ENCODE assay signal across 11 cellular contexts in the genomic region with DNA sequence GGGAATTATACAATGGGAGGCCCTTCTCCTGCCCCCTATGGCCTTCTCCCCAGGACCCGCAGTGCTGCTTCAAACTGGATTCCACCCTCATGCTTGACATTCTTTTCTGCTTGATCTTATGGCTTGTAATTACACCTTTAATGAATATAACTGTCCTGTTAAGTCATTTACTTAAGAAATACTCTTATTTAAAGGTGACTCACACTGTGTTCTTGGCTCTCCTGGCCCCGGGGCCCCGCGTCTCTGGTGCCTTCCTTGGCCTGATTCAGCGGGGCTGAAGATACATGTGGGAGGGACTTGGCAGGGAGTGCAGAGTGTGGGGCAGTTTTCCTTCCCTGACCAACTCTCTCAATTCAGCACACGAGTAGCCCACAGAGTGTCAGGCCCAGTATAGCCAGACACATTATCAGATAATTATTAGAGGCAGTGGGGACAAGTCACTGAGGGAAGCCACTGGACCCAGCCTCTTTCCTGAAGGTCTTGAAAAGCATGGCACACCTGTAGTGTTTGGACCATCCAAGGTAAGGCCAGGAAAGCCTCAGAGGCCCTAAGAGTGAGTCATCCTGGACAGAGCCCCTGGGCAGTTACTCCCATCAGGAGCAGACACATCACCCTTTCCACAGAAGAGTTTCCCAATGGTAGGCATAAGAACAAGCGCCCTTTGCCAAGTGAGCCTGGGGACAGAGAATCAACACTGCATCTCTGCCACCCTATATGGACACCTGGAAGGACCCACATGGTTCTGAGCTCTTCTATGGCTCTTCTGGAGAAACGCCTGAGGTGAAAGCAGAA.
A peak's percentile ranks its signal among the peaks of the same experiment; 100 is the strongest.
DNase-seq lines count a peak whose midpoint lies in the region; TF ChIP-seq lines count a peak whose summit lies in the region.
"Had no signal": no experiment of that assay in that cellular context is flagged by ENCODE, and none has a peak within 500 bp of the region (broad histone marks: within the 10 kb centered on the region; RNA-seq: fewer than 3 reads in every experiment).

No MANE protein-coding gene starts in this region.

- H3K36me3 Mint-ChIP-seq in Calu3 (ENCODE audit: insufficient read depth, unreplicated experiment): no peaks in the 10 kb centered on the region
- H3K36me3 Mint-ChIP-seq: activated CD4-positive, alpha-beta memory T cell treated with anti-CD3 and anti-CD28 coated beads for 36 hours; natural killer cell had no signal

- H3K36me3 ChIP-seq in Peyer's patch (no peaks in the 10 kb centered on the region), ovary (no peaks in the 10 kb centered on the region), BE2C (peaks cover 4% of the 10 kb centered on the region)

- TF ChIP-seq POLR2A in Peyer's patch (IDR thresholded peaks at IDR 0.05) (no peak), ovary (IDR thresholded peaks at IDR 0.05) (no peak)

- WGBS in ovary, 3 donors: 56 to 73% (median 62%) methylated on average over 8 of the region's 8 CpGs

- H3K4me1 Mint-ChIP-seq in Calu3 (ENCODE audit: low read depth, unreplicated experiment): peaks cover 8% of the 10 kb centered on the region
- H3K4me1 Mint-ChIP-seq: natural killer cell had no signal

- DNase-seq in Calu3 (peak; percentile 22), Peyer's patch (peak in 2 of 3 donors; percentile 70 to 79), fibroblast of gingiva (ENCODE audit: low read depth) (peak; percentile 50), ovary (peak in 4 of 5 donors; percentile 46 to 69 (median 68)), BE2C (no peak), posterior cingulate gyrus (no peak), DMS153 treated with DMSO at 0.1 percent for 48 hours (lab: John Stamatoyannopoulos, UW; ENCODE audit: unreplicated experiment) (no peak)
- DNase-seq in activated CD4-positive, alpha-beta T cell treated with anti-CD3 and anti-CD28 coated beads, Interleukin-2, amount 50 U/mL, for 48 hours: no peak
- DNase-seq: activated CD4-positive, alpha-beta memory T cell treated with anti-CD3 and anti-CD28 coated beads for 36 hours; glutamatergic neuron; natural killer cell had no signal

- intact Hi-C loops in Calu3 (cut with micrococcal nuclease; ENCODE audit: unreplicated experiment): no loop called here
- intact Hi-C loops in ovary (cut with DNase I): no loop called here
- intact Hi-C loops in posterior cingulate gyrus (cut with DNase I): no loop called here

- H3K9me3 ChIP-seq in Peyer's patch: no peaks in the 10 kb centered on the region
- H3K9me3 ChIP-seq in ovary: no peaks in the 10 kb centered on the region
- no peaks in the 10 kb centered on the region for H3K9me3 ChIP-seq in BE2C

- CTCF ChIA-PET in Calu3 (lab: Charles Lee): no interaction called here

- TF ChIP-seq CTCF in Calu3 (IDR thresholded peaks at IDR 0.05; ENCODE audit: unreplicated experiment) (no peak), Peyer's patch (IDR thresholded peaks at IDR 0.05) (no peak), ovary (IDR thresholded peaks at IDR 0.05) (no peak), BE2C (IDR thresholded peaks at IDR 0.05; ENCODE audit: low read depth, low read length) (no peak)

- no peak overlapping the region for H3K27ac Mint-ChIP-seq in Calu3 (ENCODE audit: unreplicated experiment)
- H3K27ac Mint-ChIP-seq: activated CD4-positive, alpha-beta memory T cell treated with anti-CD3 and anti-CD28 coated beads for 36 hours; natural killer cell had no signal

- no peaks in the 10 kb centered on the region for H3K9me3 Mint-ChIP-seq in Calu3 (ENCODE audit: low read depth, unreplicated experiment)
- H3K9me3 Mint-ChIP-seq: activated CD4-positive, alpha-beta memory T cell treated with anti-CD3 and anti-CD28 coated beads for 36 hours; natural killer cell had no signal

- no peaks in the 10 kb centered on the region for H3K27me3 Mint-ChIP-seq in Calu3 (ENCODE audit: unreplicated experiment)
- H3K27me3 Mint-ChIP-seq: activated CD4-positive, alpha-beta memory T cell treated with anti-CD3 and anti-CD28 coated beads for 36 hours had no signal

- no TSS peak for BruUV-seq in Calu3 (replicated peaks; lab: Mats Ljungman, UMichigan)

- H3K4me1 ChIP-seq in Peyer's patch: peaks cover 0 to 20% (median 0%) of the 10 kb centered on the region in 4 donors
- peaks cover 4% of the 10 kb centered on the region for H3K4me1 ChIP-seq in ovary (ENCODE audit: insufficient read depth)
- H3K4me1 ChIP-seq in BE2C: peaks cover 2% of the 10 kb centered on the region

- H3K27me3 ChIP-seq in Peyer's patch (no peaks in the 10 kb centered on the region), ovary (no peaks in the 10 kb centered on the region), BE2C (no peaks in the 10 kb centered on the region)

- TF ChIP-seq EP300 in ovary (IDR thresholded peaks at IDR 0.05): no peak

- no peak overlapping the region for H3K4me3 Mint-ChIP-seq in Calu3 (ENCODE audit: low read depth, unreplicated experiment)
- H3K4me3 Mint-ChIP-seq: activated CD4-positive, alpha-beta memory T cell treated with anti-CD3 and anti-CD28 coated beads for 36 hours; natural killer cell had no signal

- H3K27ac ChIP-seq in Peyer's patch (peak overlapping the region in 1 of 4 donors; percentile 57), ovary (no peak overlapping the region)

- H3K4me3 ChIP-seq in Peyer's patch (no peak overlapping the region), ovary (no peak overlapping the region), BE2C (ENCODE audit: low read depth, low read length) (no peak overlapping the region)

Comparison
In these comparisons a context has a peak if more than half of its experiments do, and no peak if none do; other contexts are left out.
1. DNase-seq: peak in Calu3 (single experiment), Peyer's patch (2 of 3), fibroblast of gingiva (single experiment) and ovary (4 of 5); none in BE2C (single experiment), activated CD4-positive, alpha-beta T cell treated with anti-CD3 and anti-CD28 coated beads, Interleukin-2, amount 50 U/mL, for 48 hours (0 of 2), posterior cingulate gyrus (0 of 10) and DMS153 treated with DMSO at 0.1 percent for 48 hours (single experiment).